Comparison of ENCODE assay signal across 20 cellular contexts in the genomic region with DNA sequence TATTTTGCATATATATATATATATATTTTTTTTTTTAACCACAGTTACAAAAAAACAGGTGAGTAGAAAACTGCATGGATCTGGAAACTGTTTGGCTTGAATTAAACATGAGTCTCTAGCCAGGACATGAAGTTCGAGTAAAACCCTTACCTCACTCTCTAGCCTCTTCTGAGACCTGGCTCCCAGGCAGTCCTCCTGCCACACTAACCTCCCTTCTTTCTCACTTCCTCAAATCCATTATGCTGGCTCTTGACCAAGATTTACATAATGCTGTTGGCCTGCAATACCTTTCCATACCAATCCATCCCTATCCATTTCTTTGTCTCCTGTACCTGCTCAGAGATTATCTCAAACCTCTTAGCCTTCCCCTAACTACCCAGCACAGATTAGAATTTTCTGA. TPM values are rescaled to one million over a fixed set of nuclear protein-coding genes. Genes with fewer than 3 reads are reported as not detected.
DNase-seq lines count a peak whose midpoint lies in the region; ATAC-seq and TF ChIP-seq lines count a peak whose summit lies in the region.
"Had no signal": no experiment of that assay in that cellular context is flagged by ENCODE, and none has a peak within 500 bp of the region (broad histone marks: within the 10 kb centered on the region; RNA-seq: fewer than 3 reads in every experiment).

No MANE protein-coding gene starts in this region.

- intact Hi-C loops in Caco-2 (cut with micrococcal nuclease; ENCODE audit: unreplicated experiment): no loop called here

- no peaks in the 10 kb centered on the region for H3K36me3 ChIP-seq in Caco-2 (ENCODE audit: control insufficient read depth, insufficient read depth, low read length)
- H3K36me3 ChIP-seq: MG63 had no signal

- no peaks in the 10 kb centered on the region for H3K27me3 Mint-ChIP-seq in Caco-2 (ENCODE audit: insufficient read depth, unreplicated experiment)
- H3K27me3 Mint-ChIP-seq in HFFc6 (ENCODE audit: insufficient read depth): no peaks in the 10 kb centered on the region
- H3K27me3 Mint-ChIP-seq: stimulated activated naive CD8-positive, alpha-beta T cell treated with anti-CD3 and anti-CD28 coated beads, Interleukin-15, amount 100 ng/mL, for 72 hours had no signal

- CTCF ChIA-PET in Caco-2 (lab: Charles Lee): no interaction called here

- ATAC-seq in GM21423 (IDR thresholded peaks at IDR 0.05; ENCODE audit: unreplicated experiment) (peak; percentile 62), HG03175 (IDR thresholded peaks at IDR 0.05; ENCODE audit: unreplicated experiment) (peak; percentile 81), GM18867 (IDR thresholded peaks at IDR 0.05; ENCODE audit: unreplicated experiment) (no peak), HG03439 (IDR thresholded peaks at IDR 0.05; ENCODE audit: unreplicated experiment) (no peak)
- ATAC-seq: A549; stimulated activated naive CD8-positive, alpha-beta T cell treated with anti-CD3 and anti-CD28 coated beads, Interleukin-15, amount 100 ng/mL, for 72 hours had no signal

- BruUV-seq in Caco-2 (replicated peaks; lab: Mats Ljungman, UMichigan): no TSS peak

- H3K9me3 ChIP-seq in Caco-2: no peaks in the 10 kb centered on the region
- H3K9me3 ChIP-seq: A549, MG63, neutrophil had no signal

- no peaks in the 10 kb centered on the region for H3K27me3 ChIP-seq in Caco-2 (replicated peaks; ENCODE audit: control insufficient read depth, insufficient read depth, low read length)
- H3K27me3 ChIP-seq: hepatocyte, MG63, neutrophil had no signal

- no peak for DNase-seq in Caco-2
- DNase-seq in NOMO-1 treated with dmso at 0.1 percent for 144 hours (lab: John Stamatoyannopoulos, UW; ENCODE audit: unreplicated experiment): peak; percentile 48
- no peak for DNase-seq in HFFc6
- DNase-seq in activated naive CD4-positive, alpha-beta T cell (lab: John Stamatoyannopoulos, UW): no peak
- DNase-seq: activated CD4-positive, CD25-positive, alpha-beta regulatory T cell; amygdala; DMS153; MG63; NCI-H2029; NCI-H524; stimulated activated CD4-positive, alpha-beta T cell treated with anti-CD3 and anti-CD28 coated beads, Interleukin-15, amount 100 ng/mL, for 24 hours; stimulated activated naive CD8-positive, alpha-beta T cell treated with anti-CD3 and anti-CD28 coated beads, Interleukin-15, amount 100 ng/mL, for 72 hours had no signal

- no peak overlapping the region for H3K4me3 ChIP-seq in Caco-2 (ENCODE audit: low read depth, low read length)
- H3K4me3 ChIP-seq: A549, hepatocyte, MG63 had no signal

- H3K4me1 ChIP-seq in Caco-2: peaks cover 15% of the 10 kb centered on the region
- H3K4me1 ChIP-seq: A549 had no signal

- H3K36me3 Mint-ChIP-seq in Caco-2 (ENCODE audit: insufficient read depth, unreplicated experiment): peaks cover 5% of the 10 kb centered on the region
- H3K36me3 Mint-ChIP-seq in HFFc6 (ENCODE audit: low read depth): no peaks in the 10 kb centered on the region

- POLR2A ChIA-PET in Caco-2 (lab: Charles Lee): no interaction called here

- TF ChIP-seq CTCF in Caco-2 (IDR thresholded peaks at IDR 0.05; ENCODE audit: insufficient read depth in 1 of 2, low read depth in 1 of 2, low read length in 1 of 2, severe bottlenecking in 1 of 2, unreplicated experiment in 1 of 2) (no peak), HFFc6 (IDR thresholded peaks at IDR 0.05) (no peak)

- H3K4me3 Mint-ChIP-seq in Caco-2 (ENCODE audit: unreplicated experiment) (peak overlapping the region; percentile 6), HFFc6 (no peak overlapping the region)
- H3K4me3 Mint-ChIP-seq: CD14-positive monocyte; stimulated activated naive CD8-positive, alpha-beta T cell treated with anti-CD3 and anti-CD28 coated beads, Interleukin-15, amount 100 ng/mL, for 72 hours had no signal

- peaks cover 6% of the 10 kb centered on the region for H3K4me1 Mint-ChIP-seq in Caco-2 (ENCODE audit: low read depth, unreplicated experiment)
- H3K4me1 Mint-ChIP-seq in HFFc6 (ENCODE audit: low read depth): no peaks in the 10 kb centered on the region
- H3K4me1 Mint-ChIP-seq: stimulated activated naive CD8-positive, alpha-beta T cell treated with anti-CD3 and anti-CD28 coated beads, Interleukin-15, amount 100 ng/mL, for 72 hours had no signal

- H3K9me3 Mint-ChIP-seq in Caco-2 (ENCODE audit: unreplicated experiment) (peaks cover 7% of the 10 kb centered on the region), HFFc6 (no peaks in the 10 kb centered on the region)
- H3K9me3 Mint-ChIP-seq: CD14-positive monocyte; stimulated activated naive CD8-positive, alpha-beta T cell treated with anti-CD3 and anti-CD28 coated beads, Interleukin-15, amount 100 ng/mL, for 72 hours had no signal

- H3K27ac Mint-ChIP-seq in Caco-2 (ENCODE audit: unreplicated experiment): peak overlapping the region; percentile 64
- H3K27ac Mint-ChIP-seq in HFFc6: no peak overlapping the region
- H3K27ac Mint-ChIP-seq: CD14-positive monocyte; stimulated activated naive CD8-positive, alpha-beta T cell treated with anti-CD3 and anti-CD28 coated beads, Interleukin-15, amount 100 ng/mL, for 72 hours had no signal

RNA-seq across cellular contexts. Expression of gene PIGN, which starts 34.0 kb away (rescaled TPM):
- 22.8 and 23.4 TPM in 2 replicates for total RNA-seq in Caco-2 (2022)
- total RNA-seq in HFFc6 (2021; fragmentation: NEBNext Ultra II Directional; extraction: Animal tissue kit (Norgen Biotek cat#: 25700)): 10 to 100 TPM; 21.0 to 25.9 (median 24.7) TPM

RNA-seq across cellular contexts. Expression of gene RELCH, which starts 34.2 kb away (rescaled TPM):
- 16.8 and 19.6 TPM in 2 replicates for total RNA-seq in Caco-2 (2022)
- 10 to 100 TPM; 24.6 to 30.3 (median 26.6) TPM for total RNA-seq in HFFc6 (2021; fragmentation: NEBNext Ultra II Directional; extraction: Animal tissue kit (Norgen Biotek cat#: 25700))

Comparison
In these comparisons a context has a peak if more than half of its experiments do, and no peak if none do; other contexts are left out.
1. ATAC-seq: peak in GM21423 (single experiment) and HG03175 (single experiment); none in GM18867 (single experiment) and HG03439 (single experiment).